22 cellular contexts compared by ENCODE assay signal in the genomic region with DNA sequence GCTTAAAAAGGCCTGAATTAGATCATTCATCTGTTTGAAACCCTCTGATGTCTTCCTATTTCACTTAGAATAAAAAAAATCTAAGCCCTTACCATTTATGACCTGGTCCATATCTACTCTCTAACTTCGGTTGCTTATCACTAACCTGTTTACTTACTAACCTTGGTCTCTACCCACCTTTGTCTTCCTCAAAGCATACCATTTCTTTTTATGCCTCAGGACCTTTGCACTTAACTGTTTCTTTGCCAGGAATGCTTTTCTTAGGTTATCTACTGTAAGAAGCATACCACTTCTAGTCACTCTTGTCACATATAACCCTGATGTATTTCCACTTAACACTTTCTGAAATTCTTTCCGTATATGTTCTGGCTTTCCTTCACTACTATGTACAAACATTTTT.
DNase-seq lines count a peak whose midpoint lies in the region; ATAC-seq, FAIRE-seq and TF ChIP-seq lines count a peak whose summit lies in the region.
"Had no signal": no experiment of that assay in that cellular context is flagged by ENCODE, and none has a peak within 500 bp of the region (broad histone marks: within the 10 kb centered on the region; RNA-seq: fewer than 3 reads in every experiment).

No MANE protein-coding gene starts in this region.

- no peak overlapping the region for H3K9ac ChIP-seq in HCT116 (ENCODE audit: low read length)
- H3K9ac ChIP-seq: BLaER1 treated with 17β-estradiol and CSF1 and Interleukin-3, amounts not matched to agents 10 nM and 100 nM had no signal

- BruUV-seq in HCT116 (replicated peaks; lab: Mats Ljungman, UMichigan) (TSS peak; percentile 5), OCI-LY7 (replicated peaks; lab: Mats Ljungman, UMichigan) (TSS peak; percentile 6)

- H3K9me2 ChIP-seq in HCT116 (ENCODE audit: insufficient read depth) (no peaks in the 10 kb centered on the region), OCI-LY7 (ENCODE audit: insufficient read depth, low read length) (no peaks in the 10 kb centered on the region)

- POLR2A ChIA-PET in HCT116 (lab: Charles Lee) = no interaction called here
- POLR2A ChIA-PET in OCI-LY7 (lab: Charles Lee) = interaction anchor here (0.6 to 2.3 kb wide), 3 partner anchors 8 to 16 kb away, joined by 3 to 12 read pairs (median 6); no protein-coding TSS in a partner anchor

- ATAC-seq in HCT116 (no peak), mucosa of descending colon (peak; percentile 86)
- ATAC-seq: A549, GM12878 had no signal

- DNase-seq in D721Med (ENCODE audit: insufficient read length, low spot score) = no peak
- no peak for DNase-seq in HCT116 (ENCODE audit: low read depth, low spot score)
- DNase-seq in OCI-LY7 (ENCODE audit: low spot score) = no peak
- DNase-seq in mucosa of descending colon = peak in 1 of 3 donors; percentile 27
- DNase-seq in activated CD4-positive, alpha-beta T cell treated with anti-CD3 and anti-CD28 coated beads, Interleukin-2, amount 50 U/mL, for 48 hours = no peak
- no peak for DNase-seq in WERI-Rb-1
- no peak for DNase-seq in SKM-1 treated with dmso at 0.1 percent for 144 hours (lab: John Stamatoyannopoulos, UW; ENCODE audit: unreplicated experiment)
- DNase-seq: 8988T; ACHN; AML-193; BE2C; CD4-positive, alpha-beta T cell; CD8-positive, alpha-beta memory T cell; DMS153; EL; GDM1; GOT3 had no signal

- no peak overlapping the region for H3K4me3 ChIP-seq in HCT116 (replicated peaks in 1 of 2; ENCODE audit: low read depth in 1 of 2, low read length in 2 of 2)
- H3K4me3 ChIP-seq in OCI-LY7 (ENCODE audit: low read depth, low read length, poor library complexity, severe bottlenecking) = no peak overlapping the region
- H3K4me3 ChIP-seq in mucosa of descending colon = no peak overlapping the region
- no peak overlapping the region for H3K4me3 ChIP-seq in WERI-Rb-1 (ENCODE audit: low read depth, low read length)
- H3K4me3 ChIP-seq: A549; BLaER1 treated with 17β-estradiol and CSF1 and Interleukin-3, amounts not matched to agents 10 nM and 100 nM; GM12878; HAP-1 had no signal

- H3K9me3 ChIP-seq in HCT116 (ENCODE audit: control insufficient read depth in 1 of 2, insufficient read depth in 1 of 2, low read depth in 1 of 2, low read length in 2 of 2) (no peaks in the 10 kb centered on the region), OCI-LY7 (ENCODE audit: low read length) (no peaks in the 10 kb centered on the region), mucosa of descending colon (no peaks in the 10 kb centered on the region), WERI-Rb-1 (ENCODE audit: severe bottlenecking) (no peaks in the 10 kb centered on the region)
- H3K9me3 ChIP-seq: A549; BE2C; BLaER1 treated with 17β-estradiol and CSF1 and Interleukin-3, amounts not matched to agents 10 nM and 100 nM; HAP-1 had no signal

- TF ChIP-seq CTCF in D721Med (IDR thresholded peaks at IDR 0.05; ENCODE audit: insufficient read depth, missing control alignments) = no peak
- no peak for TF ChIP-seq CTCF in HCT116 (IDR thresholded peaks at IDR 0.05 in 2 of 3, conservative IDR thresholded peaks at IDR 0.05 in 1 of 3; ENCODE audit: borderline replicate concordance in 1 of 3, insufficient read depth in 1 of 3, low read depth in 2 of 3, low read length in 2 of 3)
- TF ChIP-seq CTCF in OCI-LY7 (conservative IDR thresholded peaks at IDR 0.05; ENCODE audit: low read length) = no peak
- no peak for TF ChIP-seq CTCF in mucosa of descending colon (IDR thresholded peaks at IDR 0.05)
- TF ChIP-seq CTCF in WERI-Rb-1 (IDR thresholded peaks at IDR 0.05; ENCODE audit: low read depth, low read length) = no peak

- H3K36me3 ChIP-seq in HCT116 (ENCODE audit: control insufficient read depth in 1 of 2, insufficient read depth in 2 of 2, low read length in 2 of 2) (peaks cover 0 to 13% of the 10 kb centered on the region in 2 experiments; a peak in 1 of 4 replicates), OCI-LY7 (ENCODE audit: insufficient read depth, low read length) (peaks cover 87% of the 10 kb centered on the region), mucosa of descending colon (ENCODE audit: low read depth) (no peaks in the 10 kb centered on the region), WERI-Rb-1 (peaks cover 73% of the 10 kb centered on the region)

- RAD21 ChIA-PET in HCT116 (lab: Charles Lee; ENCODE audit: low non-redundant PET in 1 of 2, low total read pairs in 2 of 2, uncharacterized antibody in 2 of 2, unreplicated experiment in 2 of 2) = no interaction called here

- H4K20me1 ChIP-seq in HCT116 (ENCODE audit: insufficient read depth) = 0 out of 2 replicates have a peak, but pooled peaks cover 4% of the 10 kb centered on the region
- no peaks in the 10 kb centered on the region for H4K20me1 ChIP-seq in OCI-LY7 (ENCODE audit: insufficient read depth, low read length)

- H3K4me1 ChIP-seq in HCT116 (ENCODE audit: control insufficient read depth in 1 of 2, insufficient read depth in 2 of 2, low read length in 2 of 2) (no peaks in the 10 kb centered on the region; a peak in 1 of 4 replicates), OCI-LY7 (ENCODE audit: insufficient read depth, low read length, poor library complexity, severe bottlenecking) (no peaks in the 10 kb centered on the region), mucosa of descending colon (ENCODE audit: low read depth) (peaks cover 3% of the 10 kb centered on the region)
- H3K4me1 ChIP-seq: A549, BE2C, HAP-1 had no signal

- H3K79me2 ChIP-seq in HCT116 (ENCODE audit: insufficient read depth, low read length) (peaks cover 4% of the 10 kb centered on the region), OCI-LY7 (ENCODE audit: insufficient read depth, low read depth, low read length) (peaks cover 7% of the 10 kb centered on the region; the same call in 1 of the 2 replicates)

- TF ChIP-seq RAD21 in HCT116 (IDR thresholded peaks at IDR 0.05; ENCODE audit: low read depth) = no peak

- peak; percentile 46 for FAIRE-seq in D721Med (lab: Jason Lieb, UNC)
- FAIRE-seq: A549, GM12878, H54 had no signal

- no peak overlapping the region for H3K27ac ChIP-seq in HCT116 (ENCODE audit: low read depth, low read length)
- H3K27ac ChIP-seq in OCI-LY7 (ENCODE audit: low read depth, low read length, poor library complexity, severe bottlenecking) = no peak overlapping the region
- H3K27ac ChIP-seq in WERI-Rb-1 = no peak overlapping the region
- H3K27ac ChIP-seq: A549; BLaER1 treated with 17β-estradiol and CSF1 and Interleukin-3, amounts not matched to agents 10 nM and 100 nM had no signal

- TF ChIP-seq POLR2A in HCT116 (IDR thresholded peaks at IDR 0.05; ENCODE audit: borderline replicate concordance, extremely low read depth, insufficient read depth, insufficient read length) = no peak

- H3K27me3 ChIP-seq in HCT116 (ENCODE audit: insufficient read depth, low read length) = no peaks in the 10 kb centered on the region
- H3K27me3 ChIP-seq in WERI-Rb-1 (ENCODE audit: insufficient read depth, low read depth, severe bottlenecking) = no peaks in the 10 kb centered on the region
- H3K27me3 ChIP-seq: BE2C; BLaER1 treated with 17β-estradiol and CSF1 and Interleukin-3, amounts not matched to agents 10 nM and 100 nM had no signal

- no peak overlapping the region for H2AFZ ChIP-seq in HCT116 (ENCODE audit: low read depth, low read length, poor library complexity, severe bottlenecking)
- no peak overlapping the region for H2AFZ ChIP-seq in OCI-LY7 (ENCODE audit: low read length)

- CTCF ChIA-PET in HCT116 (lab: Charles Lee) = no interaction called here
- CTCF ChIA-PET in OCI-LY7 (lab: Charles Lee; ENCODE audit: unreplicated experiment) = no interaction called here

- H3K4me2 ChIP-seq in HCT116 (ENCODE audit: low read length) (no peak overlapping the region), OCI-LY7 (ENCODE audit: low read length) (no peak overlapping the region)
- H3K4me2 ChIP-seq: A549; BLaER1 treated with 17β-estradiol and CSF1 and Interleukin-3, amounts not matched to agents 10 nM and 100 nM had no signal

- intact Hi-C loops in HCT116 (cut with micrococcal nuclease) (no loop called here), OCI-LY7 (cut with micrococcal nuclease; ENCODE audit: unreplicated experiment) (no loop called here), mucosa of descending colon (cut with DNase I, micrococcal nuclease) (no loop called here)

TF ChIP-seq in HCT116, 20 proteins besides CTCF, POLR2A, EP300 and RAD21:
- no peak for TF ChIP-seq YY1 (IDR thresholded peaks at IDR 0.05; ENCODE audit: extremely low read depth, insufficient replicate concordance, low read depth, low read length)
- no peak for TF ChIP-seq EZH2phosphoT487 (IDR thresholded peaks at IDR 0.05; ENCODE audit: borderline replicate concordance)
- TF ChIP-seq POLR2AphosphoS5 (IDR thresholded peaks at IDR 0.05; ENCODE audit: low read depth, low read length) = no peak
- TF ChIP-seq EZH2 (IDR thresholded peaks at IDR 0.05) = no peak
- TF ChIP-seq CBX3 (IDR thresholded peaks at IDR 0.05; ENCODE audit: low read depth) = no peak
- TF ChIP-seq ELF1 (IDR thresholded peaks at IDR 0.05; ENCODE audit: borderline replicate concordance, low read depth) = no peak
- TF ChIP-seq SIN3A (IDR thresholded peaks at IDR 0.05; ENCODE audit: low read depth) = no peak
TF ChIP-seq in HCT116: peak in this region for 0.
